Comparison of ENCODE assay signal across 21 cellular contexts in the genomic region with DNA sequence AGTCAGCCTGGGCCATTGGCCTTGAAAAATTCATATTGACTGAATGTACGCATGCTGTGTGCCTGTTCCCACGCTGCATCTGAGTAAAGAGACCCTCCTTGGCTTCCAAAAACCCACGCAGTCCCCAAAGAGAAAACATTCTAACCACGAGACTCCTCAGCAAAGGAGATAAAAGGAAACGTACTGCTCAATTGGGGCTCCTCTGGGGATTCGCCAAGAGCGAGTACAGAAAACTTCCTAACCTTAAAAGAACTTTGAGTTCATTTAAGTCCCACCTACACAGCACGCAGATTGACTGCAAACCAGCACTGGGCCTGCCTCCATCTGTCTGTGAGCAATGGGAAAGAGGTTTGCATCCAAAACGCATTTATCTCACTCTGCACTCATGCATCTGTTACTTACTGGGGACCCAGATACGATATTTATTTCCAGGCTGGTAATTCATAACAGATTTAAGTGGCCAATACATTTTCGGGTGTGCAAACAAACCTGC.
"Had no signal": no experiment of that assay in that cellular context is flagged by ENCODE, and none has a peak within 500 bp of the region (broad histone marks: within the 10 kb centered on the region; RNA-seq: fewer than 3 reads in every experiment).

No MANE protein-coding gene starts in this region.

- H3K4me1 ChIP-seq: breast epithelium, prostate gland, stomach, suprapubic skin, transverse colon had no signal

- H3K36me3 ChIP-seq: breast epithelium, prostate gland, stomach, suprapubic skin, transverse colon had no signal

- H3K27me3 ChIP-seq: breast epithelium, stomach, suprapubic skin, transverse colon had no signal

- H3K4me3 ChIP-seq: breast epithelium, lung, prostate gland, smooth muscle cell, stomach, suprapubic skin, transverse colon had no signal

- DNase-seq: activated CD4-positive, alpha-beta T cell treated with anti-CD3 and anti-CD28 coated beads for 36 hours; activated CD4-positive, CD25-positive, alpha-beta regulatory T cell; activated CD8-positive, alpha-beta memory T cell treated with anti-CD3 and anti-CD28 coated beads, Interleukin-2, amount 10 ng/mL, durations not matched to agents 7 days and 5 days; activated CD8-positive, alpha-beta T cell treated with anti-CD3 and anti-CD28 coated beads, Interleukin-2, amount 10 ng/mL, durations not matched to agents 7 days and 5 days; activated T-cell treated with anti-CD3 and anti-CD28 coated beads, Interleukin-2, amount 50 U/mL, for 48 hours; endodermal cell; foreskin fibroblast; kidney glomerular epithelial cell; mesendoderm; stimulated activated CD4-positive, alpha-beta T cell treated with anti-CD3 and anti-CD28 coated beads, Interleukin-1b, Interleukin-23, amount 100 ng/mL, for 48 hours; stimulated activated naive B cell treated with anti-CD40 and anti-IgM and Interleukin-4, amounts not matched to agents 10 μg/mL and 1 μg/mL and 100 μg/mL, for 72 hours; stomach; T-cell; transverse colon had no signal

- H3K27ac ChIP-seq: breast epithelium, prostate gland, stomach, suprapubic skin, transverse colon had no signal

- ATAC-seq: activated CD4-positive, alpha-beta T cell treated with anti-CD3 and anti-CD28 coated beads for 36 hours; activated CD8-positive, alpha-beta memory T cell treated with anti-CD3 and anti-CD28 coated beads, Interleukin-2, amount 10 ng/mL, durations not matched to agents 7 days and 5 days; activated CD8-positive, alpha-beta T cell treated with anti-CD3 and anti-CD28 coated beads, Interleukin-2, amount 10 ng/mL, durations not matched to agents 7 days and 5 days; esophagus mucosa; left lobe of liver; stimulated activated naive B cell treated with anti-CD40 and anti-IgM and Interleukin-4, amounts not matched to agents 10 μg/mL and 1 μg/mL and 100 μg/mL, for 72 hours; T-cell had no signal

- H3K9me3 ChIP-seq: breast epithelium, prostate gland, stomach, suprapubic skin, transverse colon had no signal
